Comparison of ENCODE assay signal across 28 cellular contexts in the genomic region with DNA sequence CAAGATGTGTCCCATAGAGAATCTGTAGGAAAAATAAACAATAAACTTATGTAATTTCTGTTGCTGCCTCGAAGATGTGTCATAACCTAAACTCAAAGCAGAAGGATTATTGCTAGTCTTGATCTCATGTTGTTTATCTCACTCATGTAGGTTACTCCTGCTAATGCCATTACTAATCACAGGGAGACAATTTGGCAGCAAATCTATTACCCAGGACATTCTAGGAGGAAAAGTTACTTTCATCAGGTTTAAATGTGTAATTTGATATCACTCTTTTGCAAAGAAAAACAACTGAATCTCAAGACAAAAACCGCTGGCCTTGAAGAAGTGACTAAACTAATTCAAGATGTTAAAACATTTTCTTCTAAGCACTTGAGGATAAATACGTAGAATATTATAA.
"Had no signal": no experiment of that assay in that cellular context is flagged by ENCODE, and none has a peak within 500 bp of the region (broad histone marks: within the 10 kb centered on the region; RNA-seq: fewer than 3 reads in every experiment).

No MANE protein-coding gene starts in this region.

- FAIRE-seq: urothelium cell line had no signal

- DNase-seq: activated CD4-positive, alpha-beta memory T cell treated with anti-CD3 and anti-CD28 coated beads for 36 hours; activated CD4-positive, alpha-beta T cell treated with anti-CD3 and anti-CD28 coated beads, Interleukin-2, amount 10 ng/mL, durations not matched to agents 24 days and 14 days; activated CD4-positive, CD25-positive, alpha-beta regulatory T cell treated with anti-CD3 and anti-CD28 coated beads, Interleukin-2, amount 50 U/mL, for 72 hours; activated CD8-positive, alpha-beta memory T cell treated with anti-CD3 and anti-CD28 coated beads, Interleukin-2, amount 50 U/mL, for 4 hours; activated gamma-delta T cell; activated naive CD4-positive, alpha-beta T cell treated with anti-CD3 and anti-CD28 coated beads, Interleukin-2, amount 50 U/mL, for 16 hours; activated T-cell treated with anti-CD3 and anti-CD28 coated beads, Interleukin-2, amount 50 U/mL, for 24 hours; amygdala; cerebellar nuclear complex; dorsolateral prefrontal cortex; effector memory CD4-positive, alpha-beta T cell; foreskin keratinocyte; islet precursor cell; left ventricle myocardium inferior; mesendoderm; mucosa of descending colon; posterior cingulate gyrus; right cardiac atrium; spleen; stimulated activated CD4-positive, alpha-beta T cell treated with anti-CD3 and anti-CD28 coated beads, Interleukin-2, amount 100 ng/mL, for 48 hours; stimulated activated naive CD8-positive, alpha-beta T cell treated with anti-CD3 and anti-CD28 coated beads, Interleukin-15, Interleukin-2, amounts not matched to agents 100 U/mL and 50 U/mL, for 24 hours; T-helper 17 cell; T1000; trophoblast cell had no signal

- H3K27ac ChIP-seq: coronary artery, dorsolateral prefrontal cortex, foreskin keratinocyte, left ventricle myocardium inferior, spleen, thoracic aorta had no signal

- H3K36me3 ChIP-seq: left ventricle myocardium inferior, spleen, thoracic aorta had no signal

- H3K4me3 ChIP-seq: coronary artery, dorsolateral prefrontal cortex, left ventricle myocardium inferior, lung, mucosa of descending colon, spleen, thoracic aorta had no signal

- H3K27me3 ChIP-seq: foreskin keratinocyte, spleen had no signal

- H3K9me3 ChIP-seq: left ventricle myocardium inferior, mucosa of descending colon, thoracic aorta had no signal

- H3K4me1 ChIP-seq: foreskin keratinocyte, left ventricle myocardium inferior, spleen had no signal
